24 cellular contexts compared by ENCODE assay signal in the genomic region with DNA sequence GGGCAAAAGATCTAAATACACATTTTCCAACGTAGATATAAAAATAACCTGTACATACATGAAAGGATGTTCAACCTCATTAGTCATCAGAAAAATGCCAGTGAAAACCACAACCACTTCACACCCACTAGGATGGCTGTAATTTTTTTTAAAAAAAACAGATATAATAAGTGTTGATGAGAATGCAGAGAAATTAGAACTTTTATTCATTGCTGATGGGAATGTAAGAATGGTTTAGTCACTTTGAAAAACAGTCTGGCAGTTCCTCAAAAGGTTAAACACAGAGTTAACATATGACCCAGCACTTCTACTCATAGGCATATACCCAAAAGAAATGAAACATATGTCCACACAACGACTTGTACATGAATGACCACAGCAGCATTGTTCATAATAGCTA. TPM values are rescaled to one million over a fixed set of nuclear protein-coding genes. Genes with fewer than 3 reads are reported as not detected.
DNase-seq lines count a peak whose midpoint lies in the region; ATAC-seq and TF ChIP-seq lines count a peak whose summit lies in the region.
"Had no signal": no experiment of that assay in that cellular context is flagged by ENCODE, and none has a peak within 500 bp of the region (broad histone marks: within the 10 kb centered on the region; RNA-seq: fewer than 3 reads in every experiment).

No MANE protein-coding gene starts in this region.

- peaks cover 88% of the 10 kb centered on the region for H3K4me1 Mint-ChIP-seq in activated T-cell treated with anti-CD3 and anti-CD28 coated beads, Interleukin-2, amount 50 U/mL, for 24 hours (ENCODE audit: low read depth)
- H3K4me1 Mint-ChIP-seq in activated naive CD8-positive, alpha-beta T cell treated with anti-CD3 and anti-CD28 coated beads, Interleukin-2, amount 10 ng/mL, durations not matched to agents 7 days and 5 days = peaks cover 38% of the 10 kb centered on the region
- peaks cover 38% of the 10 kb centered on the region in 2 donors for H3K4me1 Mint-ChIP-seq in natural killer cell
- H3K4me1 Mint-ChIP-seq: WTC11 had no signal

- no peak overlapping the region for H3K4me2 ChIP-seq in mesenchymal stem cell (ENCODE audit: low read length, poor library complexity, severe bottlenecking)

- no peak overlapping the region for H3K14ac ChIP-seq in mesenchymal stem cell (ENCODE audit: low read length in 2 of 2)

- H3K4me3 Mint-ChIP-seq in activated T-cell treated with anti-CD3 and anti-CD28 coated beads, Interleukin-2, amount 50 U/mL, for 24 hours = peak overlapping the region; percentile 18
- H3K4me3 Mint-ChIP-seq in activated naive CD8-positive, alpha-beta T cell treated with anti-CD3 and anti-CD28 coated beads, Interleukin-2, amount 10 ng/mL, durations not matched to agents 7 days and 5 days = peak overlapping the region; percentile 12
- peak overlapping the region; percentile 64 for H3K4me3 Mint-ChIP-seq in natural killer cell
- H3K4me3 Mint-ChIP-seq: WTC11 had no signal

- no peak overlapping the region for H3K18ac ChIP-seq in mesenchymal stem cell (ENCODE audit: low read depth in 1 of 2, low read length in 2 of 2)

- ATAC-seq in RWPE2 (ENCODE audit: low read depth) (0 out of 3 replicates have a peak, but pooled peaks have one; percentile 45), natural killer cell (peak; percentile 64 to 92 (median 85)), right cardiac atrium (no peak)
- ATAC-seq in activated naive CD8-positive, alpha-beta T cell treated with anti-CD3 and anti-CD28 coated beads, Interleukin-2, amount 10 ng/mL, durations not matched to agents 7 days and 5 days (ENCODE audit: low read depth) = peak; percentile 50
- ATAC-seq: left ventricle myocardium superior, WTC11 had no signal

- H3K79me1 ChIP-seq in mesenchymal stem cell (replicated peaks; ENCODE audit: low read length, poor library complexity, severe bottlenecking) = no peaks in the 10 kb centered on the region

- H3K27ac ChIP-seq in RWPE2 (ENCODE audit: poor library complexity, severe bottlenecking) (no peak overlapping the region), mesenchymal stem cell (ENCODE audit: low read length, poor library complexity, severe bottlenecking) (no peak overlapping the region), right cardiac atrium (ENCODE audit: low read length) (no peak overlapping the region)
- H3K27ac ChIP-seq: esophagus squamous epithelium, neutrophil, spleen had no signal

- H2AFZ ChIP-seq in mesenchymal stem cell (ENCODE audit: low read depth, low read length) = no peak overlapping the region

- POLR2A ChIA-PET in activated naive CD8-positive, alpha-beta T cell treated with anti-CD3 and anti-CD28 coated beads, Interleukin-2, amount 10 ng/mL, durations not matched to agents 7 days and 5 days (lab: Charles Lee) = interaction anchor here (1.6 kb wide), 1 partner anchor 13 kb away, joined by 5 read pairs; no protein-coding TSS in a partner anchor

- intact Hi-C loops in natural killer cell (cut with micrococcal nuclease) = no loop called here
- intact Hi-C loops in right cardiac atrium (cut with DNase I) = no loop called here

- H3K36me3 Mint-ChIP-seq in activated T-cell treated with anti-CD3 and anti-CD28 coated beads, Interleukin-2, amount 50 U/mL, for 24 hours (ENCODE audit: low read depth) = peaks cover 53% of the 10 kb centered on the region
- peaks cover 44% of the 10 kb centered on the region for H3K36me3 Mint-ChIP-seq in activated naive CD8-positive, alpha-beta T cell treated with anti-CD3 and anti-CD28 coated beads, Interleukin-2, amount 10 ng/mL, durations not matched to agents 7 days and 5 days
- H3K36me3 Mint-ChIP-seq in natural killer cell = peaks cover 6% of the 10 kb centered on the region

- H3K27me3 Mint-ChIP-seq in activated T-cell treated with anti-CD3 and anti-CD28 coated beads, Interleukin-2, amount 50 U/mL, for 24 hours = no peaks in the 10 kb centered on the region
- H3K27me3 Mint-ChIP-seq in activated naive CD8-positive, alpha-beta T cell treated with anti-CD3 and anti-CD28 coated beads, Interleukin-2, amount 10 ng/mL, durations not matched to agents 7 days and 5 days = peaks cover 2% of the 10 kb centered on the region
- no peaks in the 10 kb centered on the region for H3K27me3 Mint-ChIP-seq in natural killer cell (ENCODE audit: low read depth in 2 of 2)

- H3K4me1 ChIP-seq in RWPE2 (ENCODE audit: insufficient read depth, poor library complexity, severe bottlenecking) = peaks cover 14% of the 10 kb centered on the region
- H3K4me1 ChIP-seq in mesenchymal stem cell (ENCODE audit: control insufficient read depth, insufficient read depth, low read depth, low read length) = no peaks in the 10 kb centered on the region
- H3K4me1 ChIP-seq in right cardiac atrium (ENCODE audit: control insufficient read depth, insufficient read depth, low read length) = no peaks in the 10 kb centered on the region
- H3K4me1 ChIP-seq: esophagus squamous epithelium had no signal

- 73% methylated on average over 2 of the region's 2 CpGs for whole genome bisulfite sequencing in mesenchymal stem cell
- 62% methylated on average over 2 of the region's 2 CpGs for WGBS in right cardiac atrium

- H3K9ac ChIP-seq in mesenchymal stem cell (ENCODE audit: low read length) = no peak overlapping the region

- H3K9me3 Mint-ChIP-seq in activated T-cell treated with anti-CD3 and anti-CD28 coated beads, Interleukin-2, amount 50 U/mL, for 24 hours = peaks cover 16% of the 10 kb centered on the region
- H3K9me3 Mint-ChIP-seq in activated naive CD8-positive, alpha-beta T cell treated with anti-CD3 and anti-CD28 coated beads, Interleukin-2, amount 10 ng/mL, durations not matched to agents 7 days and 5 days = peaks cover 14% of the 10 kb centered on the region
- peaks cover 3 to 4% of the 10 kb centered on the region in 2 donors for H3K9me3 Mint-ChIP-seq in natural killer cell

- H2BK120ac ChIP-seq in mesenchymal stem cell (ENCODE audit: low read depth, low read length) = no peak overlapping the region

- H3K36me3 ChIP-seq in RWPE2 (ENCODE audit: low read depth) (no peaks in the 10 kb centered on the region), mesenchymal stem cell (ENCODE audit: control insufficient read depth in 1 of 2, insufficient read depth in 2 of 2, low read depth in 1 of 2, low read length in 2 of 2) (no peaks in the 10 kb centered on the region)
- H3K36me3 ChIP-seq: esophagus squamous epithelium, neutrophil, spleen had no signal

- TF ChIP-seq CTCF in RWPE2 (IDR thresholded peaks at IDR 0.05; ENCODE audit: poor library complexity, severe bottlenecking) (no peak), natural killer cell (IDR thresholded peaks at IDR 0.05) (no peak)

- H3K27ac Mint-ChIP-seq in activated T-cell treated with anti-CD3 and anti-CD28 coated beads, Interleukin-2, amount 50 U/mL, for 24 hours = peak overlapping the region; percentile 74
- H3K27ac Mint-ChIP-seq in activated naive CD8-positive, alpha-beta T cell treated with anti-CD3 and anti-CD28 coated beads, Interleukin-2, amount 10 ng/mL, durations not matched to agents 7 days and 5 days = no peak overlapping the region
- H3K27ac Mint-ChIP-seq in natural killer cell = peak overlapping the region; percentile 11 to 55
- H3K27ac Mint-ChIP-seq: WTC11 had no signal

- no peak overlapping the region for H3K23ac ChIP-seq in mesenchymal stem cell (ENCODE audit: low read length in 2 of 2)

- DNase-seq in activated T-cell treated with anti-CD3 and anti-CD28 coated beads, Interleukin-2, amount 50 U/mL, for 24 hours = no peak
- DNase-seq in activated T-cell treated with anti-CD3 and anti-CD28 coated beads, Interleukin-2, amount 50 U/mL, for 48 hours = no peak
- DNase-seq in RWPE2 (ENCODE audit: low spot score) (no peak), natural killer cell (no peak), mesenchymal stem cell (no peak), right cardiac atrium (no peak), Kasumi-1 (lab: John Stamatoyannopoulos, UW) (no peak)
- DNase-seq in activated naive CD8-positive, alpha-beta T cell treated with anti-CD3 and anti-CD28 coated beads, Interleukin-2, amount 10 ng/mL, durations not matched to agents 7 days and 5 days = no peak
- DNase-seq: activated CD8-positive, alpha-beta memory T cell treated with anti-CD3 and anti-CD28 coated beads, Interleukin-2, amount 50 U/mL, for 4 hours; amniotic stem cell; C1 segment of cervical spinal cord; DMS153; effector CD4-positive, alpha-beta T cell; esophagus squamous epithelium; GF-D8; left ventricle myocardium superior; NCI-H1436; NCI-H2171 treated with DMSO at 0.1 percent for 48 hours; NCI-H748 treated with DMSO at 0.1 percent for 48 hours; SIG-M5; spleen; stimulated activated CD8-positive, alpha-beta memory T cell treated with anti-CD3 and anti-CD28 coated beads, Interleukin-4, amount 100 ng/mL, for 48 hours had no signal

- H2BK5ac ChIP-seq in mesenchymal stem cell (ENCODE audit: low read depth, low read length, poor library complexity, severe bottlenecking) = no peak overlapping the region

- no peak overlapping the region for H3K4ac ChIP-seq in mesenchymal stem cell (ENCODE audit: low read depth in 1 of 2, low read length in 2 of 2)

- H4K91ac ChIP-seq in mesenchymal stem cell (ENCODE audit: low read length) = no peak overlapping the region

- no peak overlapping the region for H4K8ac ChIP-seq in mesenchymal stem cell (ENCODE audit: low read length)

- H3K27me3 ChIP-seq in RWPE2 (ENCODE audit: insufficient read depth, poor library complexity, severe bottlenecking) (no peaks in the 10 kb centered on the region), mesenchymal stem cell (ENCODE audit: control insufficient read depth in 1 of 2, insufficient read depth in 1 of 2, low read length in 2 of 2) (peaks cover 0 to 6% of the 10 kb centered on the region in 2 experiments), right cardiac atrium (ENCODE audit: control insufficient read depth, insufficient read depth) (no peaks in the 10 kb centered on the region)
- H3K27me3 ChIP-seq: esophagus squamous epithelium, neutrophil, spleen had no signal

- H2BK12ac ChIP-seq in mesenchymal stem cell (ENCODE audit: low read length in 2 of 2) = no peak overlapping the region

- no peak overlapping the region for H3K4me3 ChIP-seq in RWPE2 (ENCODE audit: severe bottlenecking)
- no peak overlapping the region for H3K4me3 ChIP-seq in mesenchymal stem cell (ENCODE audit: insufficient read depth in 1 of 2, low read depth in 1 of 2, low read length in 2 of 2)
- no peak overlapping the region for H3K4me3 ChIP-seq in right cardiac atrium (ENCODE audit: low read length)
- H3K4me3 ChIP-seq: esophagus squamous epithelium, spleen had no signal

- no peak overlapping the region for H2BK15ac ChIP-seq in mesenchymal stem cell (ENCODE audit: low read depth, poor library complexity, severe bottlenecking)

- H2AK5ac ChIP-seq in mesenchymal stem cell (ENCODE audit: low read length, severe bottlenecking) = no peak overlapping the region

- H3K9me3 ChIP-seq in RWPE2 (ENCODE audit: severe bottlenecking) = no peaks in the 10 kb centered on the region
- H3K9me3 ChIP-seq in mesenchymal stem cell (ENCODE audit: control insufficient read depth, low read length) = no peaks in the 10 kb centered on the region
- H3K9me3 ChIP-seq in right cardiac atrium (ENCODE audit: control insufficient read depth, low read length) = peaks cover 5% of the 10 kb centered on the region
- H3K9me3 ChIP-seq: esophagus squamous epithelium, neutrophil had no signal

RNA-seq across cellular contexts. Expression of a gene that starts 32.3 kb away (rescaled TPM):
- 10 to 100 TPM; 61.2 to 61.8 TPM for total RNA-seq in activated naive CD8-positive, alpha-beta T cell treated with anti-CD3 and anti-CD28 coated beads, Interleukin-2, amount 10 ng/mL, durations not matched to agents 7 days and 5 days
- total RNA-seq in natural killer cell (10 to 100 TPM; 46.5 to 69.5 (median 61.3) TPM), right cardiac atrium (under 1 TPM; 0.17 to 0.25 (median 0.22) TPM)
- polyA plus RNA-seq in mesenchymal stem cell (2013, experiment 1 of 2) = 0.21 TPM
- 0.21 TPM for polyA plus RNA-seq in mesenchymal stem cell (2013, experiment 2 of 2)
- polyA plus RNA-seq in right cardiac atrium = 0.05 TPM

Comparison
In these comparisons a context has a peak if more than half of its experiments do, and no peak if none do; other contexts are left out.
1. H3K4me3 Mint-ChIP-seq: peak in every context shown above with its lines; median percentile 64 in natural killer cell; 18 in activated T-cell treated with anti-CD3 and anti-CD28 coated beads, Interleukin-2, amount 50 U/mL, for 24 hours; 12 in activated naive CD8-positive, alpha-beta T cell treated with anti-CD3 and anti-CD28 coated beads, Interleukin-2, amount 10 ng/mL, durations not matched to agents 7 days and 5 days.
2. ATAC-seq: peak in RWPE2 (single experiment), activated naive CD8-positive, alpha-beta T cell treated with anti-CD3 and anti-CD28 coated beads, Interleukin-2, amount 10 ng/mL, durations not matched to agents 7 days and 5 days (single experiment) and natural killer cell (3 of 3); none in right cardiac atrium (0 of 2).
3. RNA of a gene that starts 32.3 kb away (total RNA-seq): 61.2 to 61.8 TPM in activated naive CD8-positive, alpha-beta T cell treated with anti-CD3 and anti-CD28 coated beads, Interleukin-2, amount 10 ng/mL, durations not matched to agents 7 days and 5 days and 46.5 to 69.5 TPM in natural killer cell; 0.17 to 0.25 TPM in right cardiac atrium; every median in the first group is over 10 times any median in the second.